1 cellular context compared by ENCODE assay signal in genomic region chr1:2506007-2506860, GRCh38.
TF ChIP-seq lines count a peak whose summit lies in the region.

No MANE protein-coding gene starts in this region.

TF ChIP-seq in WTC11, 78 proteins besides CTCF, POLR2A, EP300 and RAD21:
- TF ChIP-seq ZNF232 (CRISPR knock-in tag; IDR thresholded peaks at IDR 0.05) (no peak), TCF7 (CRISPR knock-in tag; IDR thresholded peaks at IDR 0.05; ENCODE audit: low read depth) (no peak), MXD4 (CRISPR knock-in tag; IDR thresholded peaks at IDR 0.05; ENCODE audit: borderline replicate concordance) (no peak), PRDM15 (CRISPR knock-in tag; IDR thresholded peaks at IDR 0.05) (no peak), NR3C1 (CRISPR knock-in tag; conservative IDR thresholded peaks at IDR 0.05; ENCODE audit: low read depth) (no peak), TEAD1 (CRISPR knock-in tag; IDR thresholded peaks at IDR 0.05) (no peak), PREB (CRISPR knock-in tag; IDR thresholded peaks at IDR 0.05; ENCODE audit: borderline replicate concordance) (no peak), MLX (CRISPR knock-in tag; IDR thresholded peaks at IDR 0.05) (no peak), ZNF512 (CRISPR knock-in tag; IDR thresholded peaks at IDR 0.05; ENCODE audit: borderline replicate concordance) (0 out of 2 replicates have a peak, but pooled peaks have one; percentile 32), EMX1 (CRISPR knock-in tag; IDR thresholded peaks at IDR 0.05) (no peak), ELF4 (CRISPR knock-in tag; IDR thresholded peaks at IDR 0.05; ENCODE audit: low read depth) (no peak), ZNF281 (CRISPR knock-in tag; IDR thresholded peaks at IDR 0.05) (no peak), ZNF219 (CRISPR knock-in tag; IDR thresholded peaks at IDR 0.05; ENCODE audit: borderline replicate concordance) (no peak), MYBL2 (CRISPR knock-in tag; IDR thresholded peaks at IDR 0.05) (0 out of 2 replicates have a peak, but pooled peaks have one; percentile 23), ETV6 (CRISPR knock-in tag; IDR thresholded peaks at IDR 0.05) (0 out of 2 replicates have a peak, but pooled peaks have one; percentile 9), SOX15 (CRISPR knock-in tag; IDR thresholded peaks at IDR 0.05) (no peak), USF1 (CRISPR knock-in tag; IDR thresholded peaks at IDR 0.05) (no peak), IRF2 (CRISPR knock-in tag; IDR thresholded peaks at IDR 0.05; ENCODE audit: borderline replicate concordance, low read depth) (no peak), AFF4 (CRISPR knock-in tag; IDR thresholded peaks at IDR 0.05; ENCODE audit: borderline replicate concordance) (no peak), NR1H2 (CRISPR knock-in tag; IDR thresholded peaks at IDR 0.05) (no peak), ZNF671 (CRISPR knock-in tag; IDR thresholded peaks at IDR 0.05) (no peak), FOXP4 (CRISPR knock-in tag; IDR thresholded peaks at IDR 0.05) (no peak), ZNF425 (CRISPR knock-in tag; conservative IDR thresholded peaks at IDR 0.05) (no peak), JAZF1 (CRISPR knock-in tag; IDR thresholded peaks at IDR 0.05) (no peak)
